Comparison of ENCODE assay signal across 8 cellular contexts in genomic region chr1:845641-846040, GRCh38.
DNase-seq lines count a peak whose midpoint lies in the region; ATAC-seq, FAIRE-seq and TF ChIP-seq lines count a peak whose summit lies in the region.
"Not testable (repeated sequence)": the region's sequence is repeated elsewhere in the genome, so short reads cannot be mapped to it uniquely, and the experiment has no call there.

No MANE protein-coding gene starts in this region.

- not testable (repeated sequence) for H2AFZ ChIP-seq in endothelial cell of umbilical vein (ENCODE audit: low read depth, low read length)

- H3K36me3 ChIP-seq in CD4-positive, alpha-beta memory T cell (ENCODE audit: insufficient read depth, low read length); HUES48 (ENCODE audit: control insufficient read depth, insufficient read depth, low read length); endothelial cell of umbilical vein (ENCODE audit: control insufficient read depth in 2 of 2, extremely low read depth in 1 of 2, insufficient read depth in 2 of 2, low read length in 2 of 2): not testable (repeated sequence)

- H3K4me2 ChIP-seq in endothelial cell of umbilical vein (ENCODE audit: insufficient read depth, low read length) = not testable (repeated sequence)

- CTCF ChIA-PET in CD4-positive, alpha-beta memory T cell (lab: Charles Lee; ENCODE audit: partially characterized antibody); activated naive CD4-positive, alpha-beta T cell treated with anti-CD3 and anti-CD28 coated beads, Interleukin-2, amount 10 ng/mL, durations not matched to agents 7 days and 5 days (lab: Charles Lee); endothelial cell of umbilical vein (lab: Charles Lee): not testable (repeated sequence)

- not testable (repeated sequence) for H3K27me3 ChIP-seq in CD4-positive, alpha-beta memory T cell (ENCODE audit: insufficient read depth, low read length); HUES48 (ENCODE audit: control insufficient read depth, insufficient read depth, low read length); endothelial cell of umbilical vein (ENCODE audit: control insufficient read depth in 2 of 2, insufficient read depth in 2 of 2, low read length in 2 of 2)

- FAIRE-seq in endothelial cell of umbilical vein (lab: Jason Lieb, UNC) = peak; percentile 44

- H3K27ac Mint-ChIP-seq in CD4-positive, alpha-beta memory T cell = peak overlapping the region in 5 of 7 donors; percentile 4 to 51 (median 36)
- peak overlapping the region; percentile 45 for H3K27ac Mint-ChIP-seq in T-helper 1 cell treated with Interleukin-12 subunit alpha and Interleukin-12 subunit beta and Interleukin-4 antibody, amounts not matched to agents 30 μg/mL and 1 μg/mL, for 36 hours
- peak overlapping the region; percentile 31 for H3K27ac Mint-ChIP-seq in activated naive CD4-positive, alpha-beta T cell treated with anti-CD3 and anti-CD28 coated beads, Interleukin-2, amount 10 ng/mL, durations not matched to agents 7 days and 5 days
- H3K27ac Mint-ChIP-seq in naive thymus-derived CD8-positive, alpha-beta T cell = peak overlapping the region in 9 of 10 donors; percentile 29 to 80 (median 67)
- H3K27ac Mint-ChIP-seq in type B pancreatic cell = peak overlapping the region; percentile 3

- intact Hi-C loops in CD4-positive, alpha-beta memory T cell (cut with micrococcal nuclease); endothelial cell of umbilical vein (cut with micrococcal nuclease): not testable (repeated sequence)

- H3K9me1 ChIP-seq in endothelial cell of umbilical vein (replicated peaks; ENCODE audit: control insufficient read depth, extremely low read depth, insufficient read depth, low read length) = not testable (repeated sequence)

- not testable (repeated sequence) for H3K27me3 Mint-ChIP-seq in CD4-positive, alpha-beta memory T cell; T-helper 1 cell treated with Interleukin-12 subunit alpha and Interleukin-12 subunit beta and Interleukin-4 antibody, amounts not matched to agents 30 μg/mL and 1 μg/mL, for 36 hours (ENCODE audit: low read depth); activated naive CD4-positive, alpha-beta T cell treated with anti-CD3 and anti-CD28 coated beads, Interleukin-2, amount 10 ng/mL, durations not matched to agents 7 days and 5 days; naive thymus-derived CD8-positive, alpha-beta T cell; type B pancreatic cell

- H3K4me3 Mint-ChIP-seq in CD4-positive, alpha-beta memory T cell = peak overlapping the region in 3 of 8 donors; percentile 51 to 69 (median 62)
- not testable (repeated sequence) for H3K4me3 Mint-ChIP-seq in T-helper 1 cell treated with Interleukin-12 subunit alpha and Interleukin-12 subunit beta and Interleukin-4 antibody, amounts not matched to agents 30 μg/mL and 1 μg/mL, for 36 hours; activated naive CD4-positive, alpha-beta T cell treated with anti-CD3 and anti-CD28 coated beads, Interleukin-2, amount 10 ng/mL, durations not matched to agents 7 days and 5 days; naive thymus-derived CD8-positive, alpha-beta T cell
- peak overlapping the region; percentile 9 for H3K4me3 Mint-ChIP-seq in type B pancreatic cell

- dilution Hi-C loops in endothelial cell of umbilical vein (cut with MboI; ENCODE audit: extremely low pct_ligation_motif_present, low sequenced_read_pairs) = not testable (repeated sequence)

- H3K4me1 ChIP-seq in CD4-positive, alpha-beta memory T cell (ENCODE audit: insufficient read depth, low read length) = peaks cover 41% of the 10 kb centered on the region
- peaks cover 10% of the 10 kb centered on the region for H3K4me1 ChIP-seq in HUES48 (ENCODE audit: control insufficient read depth, insufficient read depth, low read length)
- H3K4me1 ChIP-seq in endothelial cell of umbilical vein (ENCODE audit: control insufficient read depth, extremely low read depth, insufficient read depth, low read length) = not testable (repeated sequence)

- H3K9ac ChIP-seq in HUES48 (ENCODE audit: low read depth, low read length); endothelial cell of umbilical vein (replicated peaks; ENCODE audit: extremely low read depth, insufficient read depth, low read length): not testable (repeated sequence)

- H3K36me3 Mint-ChIP-seq in CD4-positive, alpha-beta memory T cell; T-helper 1 cell treated with Interleukin-12 subunit alpha and Interleukin-12 subunit beta and Interleukin-4 antibody, amounts not matched to agents 30 μg/mL and 1 μg/mL, for 36 hours (ENCODE audit: low read depth); type B pancreatic cell: not testable (repeated sequence)
- H3K36me3 Mint-ChIP-seq in activated naive CD4-positive, alpha-beta T cell treated with anti-CD3 and anti-CD28 coated beads, Interleukin-2, amount 10 ng/mL, durations not matched to agents 7 days and 5 days = peaks cover 15% of the 10 kb centered on the region
- peaks cover 0 to 15% (median 0%) of the 10 kb centered on the region in 3 donors for H3K36me3 Mint-ChIP-seq in naive thymus-derived CD8-positive, alpha-beta T cell

- not testable (repeated sequence) for DNase-seq in CD4-positive, alpha-beta memory T cell; activated naive CD4-positive, alpha-beta T cell treated with anti-CD3 and anti-CD28 coated beads, Interleukin-2, amount 10 ng/mL, durations not matched to agents 7 days and 5 days; endothelial cell of umbilical vein (ENCODE audit: low read depth, low spot score); naive thymus-derived CD8-positive, alpha-beta T cell; type B pancreatic cell (ENCODE audit: extremely low spot score, unreplicated experiment)
- DNase-seq in iPS-NIHi7 (ENCODE audit: extremely low spot score) = peak; percentile 51

- H3K27ac ChIP-seq in CD4-positive, alpha-beta memory T cell (ENCODE audit: low read depth, low read length); endothelial cell of umbilical vein (ENCODE audit: insufficient read depth, low read depth, low read length): not testable (repeated sequence)
- H3K27ac ChIP-seq in HUES48 (ENCODE audit: low read depth, low read length) = peak overlapping the region; percentile 47

- TF ChIP-seq CTCF in endothelial cell of umbilical vein (IDR thresholded peaks at IDR 0.05; ENCODE audit: extremely low read depth in 1 of 2, insufficient read depth in 1 of 2, low read depth in 1 of 2, low read length in 2 of 2); type B pancreatic cell (conservative IDR thresholded peaks at IDR 0.05): not testable (repeated sequence)

- H3K9me3 ChIP-seq in CD4-positive, alpha-beta memory T cell (ENCODE audit: control insufficient read depth in 1 of 2, low read length in 2 of 2); HUES48 (ENCODE audit: control insufficient read depth, insufficient read depth, low read length); endothelial cell of umbilical vein (replicated peaks; ENCODE audit: control insufficient read depth, insufficient read depth, low read length): not testable (repeated sequence)

- POLR2A ChIA-PET in CD4-positive, alpha-beta memory T cell (lab: Charles Lee; ENCODE audit: partially characterized antibody); endothelial cell of umbilical vein (lab: Charles Lee); naive thymus-derived CD8-positive, alpha-beta T cell (lab: Charles Lee): not testable (repeated sequence)

- BruUV-seq in endothelial cell of umbilical vein (replicated peaks; lab: Mats Ljungman, UMichigan) = not testable (repeated sequence)

- not testable (repeated sequence) for H3K4me3 ChIP-seq in CD4-positive, alpha-beta memory T cell (ENCODE audit: low read length in 2 of 2); endothelial cell of umbilical vein (replicated peaks in 1 of 3; ENCODE audit: insufficient read depth in 1 of 3, low read depth in 1 of 3, low read length in 3 of 3)
- H3K4me3 ChIP-seq in HUES48 (ENCODE audit: low read depth, low read length) = 0 out of 2 replicates have a peak overlapping the region, but pooled peaks have one; percentile 35

- not testable (repeated sequence) for H3K79me2 ChIP-seq in endothelial cell of umbilical vein (ENCODE audit: control insufficient read depth, insufficient read depth, low read length)

- not testable (repeated sequence) for H4K20me1 ChIP-seq in endothelial cell of umbilical vein (replicated peaks; ENCODE audit: control insufficient read depth, extremely low read depth, insufficient read depth, low read length)

- H3K4me1 Mint-ChIP-seq in CD4-positive, alpha-beta memory T cell = peaks cover 30 to 51% (median 44%) of the 10 kb centered on the region in 4 donors
- H3K4me1 Mint-ChIP-seq in T-helper 1 cell treated with Interleukin-12 subunit alpha and Interleukin-12 subunit beta and Interleukin-4 antibody, amounts not matched to agents 30 μg/mL and 1 μg/mL, for 36 hours (ENCODE audit: low read depth) = peaks cover 31% of the 10 kb centered on the region
- peaks cover 59% of the 10 kb centered on the region for H3K4me1 Mint-ChIP-seq in activated naive CD4-positive, alpha-beta T cell treated with anti-CD3 and anti-CD28 coated beads, Interleukin-2, amount 10 ng/mL, durations not matched to agents 7 days and 5 days
- H3K4me1 Mint-ChIP-seq in naive thymus-derived CD8-positive, alpha-beta T cell = peaks cover 21 to 57% (median 50%) of the 10 kb centered on the region in 4 donors
- H3K4me1 Mint-ChIP-seq in type B pancreatic cell (ENCODE audit: unreplicated experiment) = not testable (repeated sequence)

- TF ChIP-seq POLR2A in endothelial cell of umbilical vein (IDR thresholded peaks at IDR 0.05; ENCODE audit: low read depth, low read length) = not testable (repeated sequence)

- ATAC-seq in naive thymus-derived CD8-positive, alpha-beta T cell = not testable (repeated sequence)

- not testable (repeated sequence) for H3K9me3 Mint-ChIP-seq in CD4-positive, alpha-beta memory T cell; T-helper 1 cell treated with Interleukin-12 subunit alpha and Interleukin-12 subunit beta and Interleukin-4 antibody, amounts not matched to agents 30 μg/mL and 1 μg/mL, for 36 hours; activated naive CD4-positive, alpha-beta T cell treated with anti-CD3 and anti-CD28 coated beads, Interleukin-2, amount 10 ng/mL, durations not matched to agents 7 days and 5 days; naive thymus-derived CD8-positive, alpha-beta T cell; type B pancreatic cell

Comparison
In these comparisons a context has a peak if more than half of its experiments do, and no peak if none do; other contexts are left out.
1. H3K27ac Mint-ChIP-seq: peak in every context shown above with its lines; median percentile 67 in naive thymus-derived CD8-positive, alpha-beta T cell; 45 in T-helper 1 cell treated with Interleukin-12 subunit alpha and Interleukin-12 subunit beta and Interleukin-4 antibody, amounts not matched to agents 30 μg/mL and 1 μg/mL, for 36 hours; 36 in CD4-positive, alpha-beta memory T cell; 31 in activated naive CD4-positive, alpha-beta T cell treated with anti-CD3 and anti-CD28 coated beads, Interleukin-2, amount 10 ng/mL, durations not matched to agents 7 days and 5 days; 3 in type B pancreatic cell.